10 cellular contexts compared by ENCODE assay signal in the genomic region with DNA sequence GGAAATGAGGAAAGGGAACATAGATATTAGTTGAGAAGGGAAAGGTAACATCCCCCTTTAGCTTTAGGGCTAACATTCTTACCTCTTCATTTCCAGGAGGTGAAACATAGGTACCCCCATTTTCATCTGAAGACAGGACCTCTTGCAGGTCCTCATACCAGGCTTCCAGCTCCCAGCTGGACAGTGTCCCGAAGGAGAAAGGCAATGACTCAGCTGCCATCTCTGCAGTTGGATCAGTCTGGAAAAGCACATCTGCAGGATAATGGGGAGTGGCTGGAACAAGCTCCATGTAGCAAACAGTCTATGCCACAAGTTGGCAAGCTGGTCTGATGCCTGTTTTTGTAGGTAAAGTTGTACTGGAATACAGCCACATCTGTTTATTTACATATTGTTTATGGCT. TPM values are rescaled to one million over a fixed set of nuclear protein-coding genes. Genes with fewer than 3 reads are reported as not detected.
DNase-seq lines count a peak whose midpoint lies in the region; ATAC-seq and TF ChIP-seq lines count a peak whose summit lies in the region.
"Had no signal": no experiment of that assay in that cellular context is flagged by ENCODE, and none has a peak within 500 bp of the region (broad histone marks: within the 10 kb centered on the region; RNA-seq: fewer than 3 reads in every experiment).

No MANE protein-coding gene starts in this region.

- H2AFZ ChIP-seq in parathyroid adenoma = no peak overlapping the region

- no peak for ATAC-seq in CD4-positive, alpha-beta T cell (ENCODE audit: poor library complexity)
- ATAC-seq in HG03108 (IDR thresholded peaks at IDR 0.05; ENCODE audit: unreplicated experiment) (no peak), left colon (no peak), HG03520 (IDR thresholded peaks at IDR 0.05; ENCODE audit: unreplicated experiment) (no peak)

- H3K27ac ChIP-seq in CD4-positive, alpha-beta T cell (ENCODE audit: low read depth, low read length) = no peak overlapping the region
- H3K27ac ChIP-seq in parathyroid adenoma = peak overlapping the region; percentile 2

- H3K4me2 ChIP-seq in parathyroid adenoma (ENCODE audit: low read length) = no peak overlapping the region

- H3K27me3 Mint-ChIP-seq in CD4-positive, alpha-beta T cell = no peaks in the 10 kb centered on the region
- peaks cover 1% of the 10 kb centered on the region for H3K27me3 Mint-ChIP-seq in IgD-negative memory B cell
- no peaks in the 10 kb centered on the region for H3K27me3 Mint-ChIP-seq in chondrocyte (ENCODE audit: low read depth)

- peak overlapping the region; percentile 81 for H3K4me3 Mint-ChIP-seq in CD4-positive, alpha-beta T cell
- peak overlapping the region in 1 of 4 donors; percentile 70 for H3K4me3 Mint-ChIP-seq in IgD-negative memory B cell
- H3K4me3 Mint-ChIP-seq in chondrocyte (ENCODE audit: unreplicated experiment) = peak overlapping the region; percentile 95

- POLR2A ChIA-PET in CD4-positive, alpha-beta T cell (lab: Charles Lee) = no interaction called here

- H3K36me3 Mint-ChIP-seq in CD4-positive, alpha-beta T cell (ENCODE audit: low read depth) = peaks cover 87% of the 10 kb centered on the region
- peaks cover 2% of the 10 kb centered on the region for H3K36me3 Mint-ChIP-seq in IgD-negative memory B cell
- peaks cover 58% of the 10 kb centered on the region for H3K36me3 Mint-ChIP-seq in chondrocyte (ENCODE audit: low read depth)

- CTCF ChIA-PET in CD4-positive, alpha-beta T cell (lab: Charles Lee) = no interaction called here

- H3K9ac ChIP-seq in parathyroid adenoma = no peak overlapping the region

- H3K4me1 ChIP-seq in parathyroid adenoma = peaks cover 25% of the 10 kb centered on the region

- no peaks in the 10 kb centered on the region for H3K9me3 ChIP-seq in CD4-positive, alpha-beta T cell (ENCODE audit: control insufficient read depth, low read length)
- no peaks in the 10 kb centered on the region for H3K9me3 ChIP-seq in parathyroid adenoma (ENCODE audit: control insufficient read depth, low read length)

- H3K36me3 ChIP-seq in parathyroid adenoma (ENCODE audit: control insufficient read depth, insufficient read depth, low read length) = no peaks in the 10 kb centered on the region

- H3K27ac Mint-ChIP-seq in CD4-positive, alpha-beta T cell = peak overlapping the region; percentile 100
- H3K27ac Mint-ChIP-seq in IgD-negative memory B cell = peak overlapping the region in 2 of 3 donors; percentile 76 to 99
- peak overlapping the region; percentile 100 for H3K27ac Mint-ChIP-seq in chondrocyte (ENCODE audit: unreplicated experiment)

- H3K79me2 ChIP-seq in parathyroid adenoma = peaks cover 19% of the 10 kb centered on the region

- H3K27me3 ChIP-seq in CD4-positive, alpha-beta T cell (ENCODE audit: control insufficient read depth, insufficient read depth, low read length) = no peaks in the 10 kb centered on the region
- H3K27me3 ChIP-seq in parathyroid adenoma (ENCODE audit: control insufficient read depth, insufficient read depth, low read length) = no peaks in the 10 kb centered on the region

- no peak for TF ChIP-seq CTCF in CD4-positive, alpha-beta T cell (IDR thresholded peaks at IDR 0.05)
- no peak for TF ChIP-seq CTCF in chondrocyte (IDR thresholded peaks at IDR 0.05)
- TF ChIP-seq CTCF in parathyroid adenoma (IDR thresholded peaks at IDR 0.05) = no peak

- H3K4me1 Mint-ChIP-seq in CD4-positive, alpha-beta T cell (ENCODE audit: low read depth) = peaks cover 45% of the 10 kb centered on the region
- peaks cover 22 to 28% (median 22%) of the 10 kb centered on the region in 3 donors for H3K4me1 Mint-ChIP-seq in IgD-negative memory B cell
- H3K4me1 Mint-ChIP-seq in chondrocyte (ENCODE audit: low read depth) = peaks cover 50% of the 10 kb centered on the region

- DNase-seq in CD4-positive, alpha-beta T cell = no peak
- DNase-seq in chondrocyte (ENCODE audit: low spot score) = no peak
- DNase-seq in UCSD-AML1 (lab: John Stamatoyannopoulos, UW; ENCODE audit: unreplicated experiment) = no peak
- no peak for DNase-seq in left colon
- DNase-seq: RPMI8226 had no signal

- H3K4me3 ChIP-seq in parathyroid adenoma (ENCODE audit: low read depth, low read length) = no peak overlapping the region

- no peaks in the 10 kb centered on the region for H3K9me3 Mint-ChIP-seq in CD4-positive, alpha-beta T cell
- H3K9me3 Mint-ChIP-seq in IgD-negative memory B cell = no peaks in the 10 kb centered on the region
- no peaks in the 10 kb centered on the region for H3K9me3 Mint-ChIP-seq in chondrocyte (ENCODE audit: low read depth)

- intact Hi-C loops in CD4-positive, alpha-beta T cell (cut with DNase I, micrococcal nuclease) = no loop called here
- intact Hi-C loops in left colon (cut with DNase I, micrococcal nuclease) = no loop called here

RNA-seq across cellular contexts. Expression of gene DDIT3, which starts 3.1 kb away (rescaled TPM):
- 100 to 1,000 TPM; 145 TPM for total RNA-seq in CD4-positive, alpha-beta T cell
- polyA plus RNA-seq in IgD-negative memory B cell = 32.2 TPM
- total RNA-seq in chondrocyte (9.6 to 79.1 TPM (median 79.0 TPM) in 3 replicates), left colon (10 to 100 TPM; 19.8 to 20.5 TPM)

RNA-seq across cellular contexts. Expression of gene MBD6, which starts 5.4 kb away (rescaled TPM):
- 10 to 100 TPM; 72.4 to 74.7 TPM for total RNA-seq in CD4-positive, alpha-beta T cell
- 6.3 TPM for polyA plus RNA-seq in IgD-negative memory B cell
- 66.9 to 86.5 TPM (median 78.4 TPM) in 3 replicates for total RNA-seq in chondrocyte
- total RNA-seq in left colon = 100 to 1,000 TPM; 104 to 116 TPM

RNA-seq across cellular contexts. Expression of gene MARS1, which starts 29.3 kb away (rescaled TPM):
- total RNA-seq in CD4-positive, alpha-beta T cell = 100 to 1,000 TPM; 203 to 204 TPM
- polyA plus RNA-seq in IgD-negative memory B cell = 76.6 TPM
- 176 to 350 TPM (median 331 TPM) in 3 replicates for total RNA-seq in chondrocyte
- 100 to 1,000 TPM in 1 of 2 donors, 10 to 100 TPM in 1; 89.3 to 125 TPM for total RNA-seq in left colon

RNA-seq across cellular contexts. Expression of gene DCTN2, which starts 29.8 kb away (rescaled TPM):
- total RNA-seq in CD4-positive, alpha-beta T cell = 10 to 100 TPM; 39.6 TPM
- 79.0 TPM for polyA plus RNA-seq in IgD-negative memory B cell
- 104 to 117 TPM (median 112 TPM) in 3 replicates for total RNA-seq in chondrocyte
- total RNA-seq in left colon = 100 to 1,000 TPM; 139 to 151 TPM

RNA-seq across cellular contexts. Expression of gene KIF5A, which starts 32.7 kb away (rescaled TPM):
- total RNA-seq in CD4-positive, alpha-beta T cell = under 1 TPM; 0.39 to 0.47 TPM
- polyA plus RNA-seq in IgD-negative memory B cell = not detected
- total RNA-seq in chondrocyte = 2.6 to 5.1 TPM (median 3.5 TPM) in 3 replicates
- 1 to 10 TPM in 1 of 2 donors, under 1 TPM in 1; 0.85 to 1.3 TPM for total RNA-seq in left colon
- total RNA-seq: mesenteric fat pad had no signal
